Comparison of ENCODE assay signal across 8 cellular contexts in the genomic region with DNA sequence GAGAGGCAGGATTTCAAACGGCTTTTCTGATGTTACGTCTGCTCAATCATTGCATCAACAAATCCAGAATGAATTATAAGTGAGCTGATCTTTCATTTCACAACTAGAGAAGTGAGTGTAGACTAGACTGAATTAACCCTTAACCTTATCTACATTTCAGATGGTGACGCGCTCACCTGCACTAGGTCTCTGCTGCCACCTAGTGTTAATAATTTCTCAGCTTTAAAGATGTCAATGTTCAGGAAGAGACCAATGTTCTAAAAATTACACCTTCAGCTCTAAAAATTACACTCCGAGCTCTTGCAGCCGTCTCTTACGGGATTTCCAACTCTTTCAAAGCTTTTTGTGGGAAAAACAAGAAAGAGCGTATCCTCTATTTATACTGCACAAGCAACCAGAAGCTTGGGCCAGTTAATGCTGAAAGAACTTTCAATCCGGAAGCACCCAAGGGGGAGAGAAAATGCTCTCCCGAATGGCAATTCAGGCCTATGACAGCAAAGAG.
DNase-seq lines count a peak whose midpoint lies in the region; ATAC-seq lines count a peak whose summit lies in the region.

No MANE protein-coding gene starts in this region.

- H3K36me3 Mint-ChIP-seq in activated T-helper 17 cell treated with anti-CD3 and anti-CD28 coated beads, Interleukin-2, amount 50 U/mL, for 72 hours (ENCODE audit: low read depth), result no peaks in the 10 kb centered on the region
- H3K36me3 Mint-ChIP-seq in stimulated activated memory B cell treated with anti-CD40 and anti-IgM and Interleukin-4, amounts not matched to agents 10 μg/mL and 1 μg/mL and 100 μg/mL, for 72 hours, result no peaks in the 10 kb centered on the region
- no peaks in the 10 kb centered on the region for H3K36me3 Mint-ChIP-seq in T-helper 2 cell treated with Interferon-gamma antibody and Interleukin-4, amounts not matched to agents 5 μg/mL and 100 μg/mL, for 36 hours (ENCODE audit: low read depth)

- no peaks in the 10 kb centered on the region for H3K36me3 ChIP-seq in H7 (replicated peaks; ENCODE audit: control insufficient read depth, insufficient read depth, low read length)

- DNase-seq in stimulated activated CD4-positive, alpha-beta T cell treated with anti-CD3 and anti-CD28 coated beads, Interleukin-1b, Interleukin-23, amount 100 ng/mL, for 48 hours, result peak; percentile 13
- no peak for DNase-seq in stimulated activated CD4-positive, alpha-beta T cell treated with anti-CD3 and anti-CD28 coated beads, Interleukin-2, amount 100 ng/mL, for 24 hours
- DNase-seq in H7, result peak; percentile 54
- peak; percentile 16 to 39 for DNase-seq in NCI-H2081 (lab: John Stamatoyannopoulos, UW)
- DNase-seq in hepatic stellate cell (ENCODE audit: low spot score), result peak; percentile 29
- no peak for DNase-seq in T-helper 2 cell treated with Interferon-gamma antibody and Interleukin-4, amounts not matched to agents 5 μg/mL and 100 μg/mL, for 36 hours (ENCODE audit: low spot score)

- ATAC-seq in activated T-helper 17 cell treated with anti-CD3 and anti-CD28 coated beads, Interleukin-2, amount 50 U/mL, for 72 hours (replicated peaks), result peak; percentile 58
- ATAC-seq in stimulated activated memory B cell treated with anti-CD40 and anti-IgM and Interleukin-4, amounts not matched to agents 10 μg/mL and 1 μg/mL and 100 μg/mL, for 72 hours, result peak; percentile 68

- H3K9me3 Mint-ChIP-seq in activated T-helper 17 cell treated with anti-CD3 and anti-CD28 coated beads, Interleukin-2, amount 50 U/mL, for 72 hours, result peaks cover 3% of the 10 kb centered on the region
- no peaks in the 10 kb centered on the region for H3K9me3 Mint-ChIP-seq in stimulated activated memory B cell treated with anti-CD40 and anti-IgM and Interleukin-4, amounts not matched to agents 10 μg/mL and 1 μg/mL and 100 μg/mL, for 72 hours
- no peaks in the 10 kb centered on the region for H3K9me3 Mint-ChIP-seq in T-helper 2 cell treated with Interferon-gamma antibody and Interleukin-4, amounts not matched to agents 5 μg/mL and 100 μg/mL, for 36 hours

- H3K4me3 ChIP-seq in H7 (ENCODE audit: insufficient read depth, low read depth, low read length), result no peak overlapping the region

- no peak overlapping the region for H3K4me3 Mint-ChIP-seq in activated T-helper 17 cell treated with anti-CD3 and anti-CD28 coated beads, Interleukin-2, amount 50 U/mL, for 72 hours
- no peak overlapping the region for H3K4me3 Mint-ChIP-seq in stimulated activated memory B cell treated with anti-CD40 and anti-IgM and Interleukin-4, amounts not matched to agents 10 μg/mL and 1 μg/mL and 100 μg/mL, for 72 hours
- H3K4me3 Mint-ChIP-seq in T-helper 2 cell treated with Interferon-gamma antibody and Interleukin-4, amounts not matched to agents 5 μg/mL and 100 μg/mL, for 36 hours, result no peak overlapping the region

- H3K4me1 Mint-ChIP-seq in activated T-helper 17 cell treated with anti-CD3 and anti-CD28 coated beads, Interleukin-2, amount 50 U/mL, for 72 hours, result peaks cover 8% of the 10 kb centered on the region
- no peaks in the 10 kb centered on the region for H3K4me1 Mint-ChIP-seq in stimulated activated memory B cell treated with anti-CD40 and anti-IgM and Interleukin-4, amounts not matched to agents 10 μg/mL and 1 μg/mL and 100 μg/mL, for 72 hours
- H3K4me1 Mint-ChIP-seq in T-helper 2 cell treated with Interferon-gamma antibody and Interleukin-4, amounts not matched to agents 5 μg/mL and 100 μg/mL, for 36 hours (ENCODE audit: low read depth), result peaks cover 3% of the 10 kb centered on the region

- no peaks in the 10 kb centered on the region for H3K27me3 ChIP-seq in H7 (ENCODE audit: control insufficient read depth, insufficient read depth, low read length)

- no peak overlapping the region for H3K27ac Mint-ChIP-seq in activated T-helper 17 cell treated with anti-CD3 and anti-CD28 coated beads, Interleukin-2, amount 50 U/mL, for 72 hours
- no peak overlapping the region for H3K27ac Mint-ChIP-seq in stimulated activated memory B cell treated with anti-CD40 and anti-IgM and Interleukin-4, amounts not matched to agents 10 μg/mL and 1 μg/mL and 100 μg/mL, for 72 hours
- H3K27ac Mint-ChIP-seq in T-helper 2 cell treated with Interferon-gamma antibody and Interleukin-4, amounts not matched to agents 5 μg/mL and 100 μg/mL, for 36 hours, result no peak overlapping the region

- no peaks in the 10 kb centered on the region for H3K27me3 Mint-ChIP-seq in activated T-helper 17 cell treated with anti-CD3 and anti-CD28 coated beads, Interleukin-2, amount 50 U/mL, for 72 hours
- no peaks in the 10 kb centered on the region for H3K27me3 Mint-ChIP-seq in stimulated activated memory B cell treated with anti-CD40 and anti-IgM and Interleukin-4, amounts not matched to agents 10 μg/mL and 1 μg/mL and 100 μg/mL, for 72 hours
- no peaks in the 10 kb centered on the region for H3K27me3 Mint-ChIP-seq in T-helper 2 cell treated with Interferon-gamma antibody and Interleukin-4, amounts not matched to agents 5 μg/mL and 100 μg/mL, for 36 hours (ENCODE audit: low read depth)

Comparison
In these comparisons a context has a peak if more than half of its experiments do, and no peak if none do; other contexts are left out.
1. DNase-seq: peak in stimulated activated CD4-positive, alpha-beta T cell treated with anti-CD3 and anti-CD28 coated beads, Interleukin-1b, Interleukin-23, amount 100 ng/mL, for 48 hours (single experiment), H7 (single experiment), NCI-H2081 (2 of 2) and hepatic stellate cell (single experiment); none in stimulated activated CD4-positive, alpha-beta T cell treated with anti-CD3 and anti-CD28 coated beads, Interleukin-2, amount 100 ng/mL, for 24 hours (0 of 2) and T-helper 2 cell treated with Interferon-gamma antibody and Interleukin-4, amounts not matched to agents 5 μg/mL and 100 μg/mL, for 36 hours (single experiment).